1 cellular context compared by ENCODE assay signal in genomic region chr1:93909146-93910050, GRCh38.
A peak's percentile ranks its signal among the peaks of the same experiment; 100 is the strongest.
TF ChIP-seq lines count a peak whose summit lies in the region.

Gene GCLM, minus strand, starts transcription at chr1:93909430. Its CDS starts 267 bp downstream, at chr1:93909163.

TF ChIP-seq in K562, 482 proteins besides CTCF, POLR2A, EP300 and RAD21 (continued from another document and continues in another):
- TF ChIP-seq THAP12 (CRISPR knock-in tag; IDR thresholded peaks at IDR 0.05) (peak; percentile 33; the same call in 1 of the 2 replicates), CEBPG (CRISPR knock-in tag; IDR thresholded peaks at IDR 0.05) (no peak), CEBPG (tag; conservative IDR thresholded peaks at IDR 0.05 in 1 of 2, IDR thresholded peaks at IDR 0.05 in 1 of 2) (no peak), FOXO4 (CRISPR knock-in tag; IDR thresholded peaks at IDR 0.05) (no peak), ZNF79 (CRISPR knock-in tag; IDR thresholded peaks at IDR 0.05; ENCODE audit: low read depth) (no peak), TEAD1 (CRISPR knock-in tag; IDR thresholded peaks at IDR 0.05) (no peak; a peak in 1 of 4 replicates), ARID3A (IDR thresholded peaks at IDR 0.05; ENCODE audit: borderline replicate concordance, low read depth, low read length) (no peak), ESRRB (CRISPR knock-in tag; IDR thresholded peaks at IDR 0.05; ENCODE audit: borderline replicate concordance) (no peak), FOXP4 (CRISPR knock-in tag; IDR thresholded peaks at IDR 0.05; ENCODE audit: borderline replicate concordance) (no peak), MCM7 (IDR thresholded peaks at IDR 0.05) (no peak), PHF21A (IDR thresholded peaks at IDR 0.05; ENCODE audit: borderline replicate concordance, low read depth) (peak; percentile 53; the same call in 1 of the 2 replicates), ETV1 (tag; conservative IDR thresholded peaks at IDR 0.05; ENCODE audit: low read depth) (no peak), SIN3B (IDR thresholded peaks at IDR 0.05; ENCODE audit: low read depth) (peak; percentile 31; the same call in 1 of the 2 replicates), NCOR1 (IDR thresholded peaks at IDR 0.05) (peak; percentile 51), ZNF134 (CRISPR knock-in tag; conservative IDR thresholded peaks at IDR 0.05) (peak; percentile 77), PRMT5 (CRISPR knock-in tag; IDR thresholded peaks at IDR 0.05) (no peak), BCL6 (CRISPR knock-in tag; IDR thresholded peaks at IDR 0.05) (no peak), CHD7 (IDR thresholded peaks at IDR 0.05; ENCODE audit: low read depth, low read length) (no peak), POLR2AphosphoS5 (IDR thresholded peaks at IDR 0.05; ENCODE audit: control insufficient read depth, insufficient read depth, low read depth, low read length) (peak; percentile 80), BCOR (IDR thresholded peaks at IDR 0.05) (no peak), E4F1 (CRISPR knock-in tag; IDR thresholded peaks at IDR 0.05; ENCODE audit: borderline replicate concordance) (no peak), ATF1 (CRISPR knock-in tag; IDR thresholded peaks at IDR 0.05) (no peak), ATF1 (tag; IDR thresholded peaks at IDR 0.05) (peak; percentile 73), FOS (IDR thresholded peaks at IDR 0.05; ENCODE audit: extremely low read depth, insufficient read length) (peak; percentile 5), TBP (optimal IDR thresholded peaks at IDR 0.05; ENCODE audit: low read depth, low read length) (peak; percentile 89), ZNF780A (CRISPR knock-in tag; IDR thresholded peaks at IDR 0.05) (no peak), HSF4 (CRISPR knock-in tag; IDR thresholded peaks at IDR 0.05; ENCODE audit: borderline replicate concordance) (no peak), HMBOX1 (IDR thresholded peaks at IDR 0.05) (no peak), SNAPC5 (CRISPR knock-in tag; IDR thresholded peaks at IDR 0.05) (no peak), HDGF (IDR thresholded peaks at IDR 0.05) (no peak), MXD1 (CRISPR knock-in tag; IDR thresholded peaks at IDR 0.05; ENCODE audit: borderline replicate concordance, poor library complexity, severe bottlenecking) (no peak), KHSRP (IDR thresholded peaks at IDR 0.05) (no peak), ZNF133 (CRISPR knock-in tag; IDR thresholded peaks at IDR 0.05) (no peak), TFAP4 (CRISPR knock-in tag; IDR thresholded peaks at IDR 0.05; ENCODE audit: borderline replicate concordance) (peak; percentile 83)
